In genomic region chr3:14246414-14246813, GRCh38 we compare ENCODE assay signal across 16 cellular contexts.
A peak's percentile ranks its signal among the peaks of the same experiment; 100 is the strongest.
DNase-seq lines count a peak whose midpoint lies in the region; ATAC-seq and TF ChIP-seq lines count a peak whose summit lies in the region.
"Had no signal": no experiment of that assay in that cellular context is flagged by ENCODE, and none has a peak within 500 bp of the region (broad histone marks: within the 10 kb centered on the region; RNA-seq: fewer than 3 reads in every experiment).

No MANE protein-coding gene starts in this region.

- H3K36me3 ChIP-seq in IMR-90 (ENCODE audit: control insufficient read depth, insufficient read depth, low read length) = no peaks in the 10 kb centered on the region
- H3K36me3 ChIP-seq in thyroid gland = no peaks in the 10 kb centered on the region

- H2AK5ac ChIP-seq in IMR-90 (ENCODE audit: low read depth, low read length) = peak overlapping the region; percentile 81

- no peak for TF ChIP-seq POLR2A in IMR-90 (IDR thresholded peaks at IDR 0.05; ENCODE audit: low read depth, low read length)
- TF ChIP-seq POLR2A in thyroid gland (IDR thresholded peaks at IDR 0.05) = no peak

- no peak overlapping the region for H3K9ac ChIP-seq in IMR-90 (ENCODE audit: low read depth, low read length)

- H4K8ac ChIP-seq in IMR-90 (ENCODE audit: low read depth in 2 of 2, low read length in 2 of 2) = peak overlapping the region; percentile 48 to 50; a peak in 2 of 4 replicates

- no peaks in the 10 kb centered on the region for H4K20me1 ChIP-seq in IMR-90 (ENCODE audit: insufficient read depth, low read length)

- H2AFZ ChIP-seq in IMR-90 (replicated peaks; ENCODE audit: low read length, poor library complexity) = no peak overlapping the region

- H2AK9ac ChIP-seq in IMR-90 (replicated peaks; ENCODE audit: low read depth, low read length, poor library complexity) = no peak overlapping the region

- peak overlapping the region; percentile 74 for H3K14ac ChIP-seq in IMR-90 (replicated peaks; ENCODE audit: low read depth, low read length)

- H3K79me1 ChIP-seq in IMR-90 (ENCODE audit: low read depth in 1 of 2, low read length in 2 of 2) = no peaks in the 10 kb centered on the region

- peaks cover 9% of the 10 kb centered on the region; the same call in 1 of the 2 replicates for H3K9me1 ChIP-seq in IMR-90 (ENCODE audit: insufficient read depth, low read length)

- peak overlapping the region; percentile 81; the same call in 1 of the 2 replicates for H3K27ac ChIP-seq in IMR-90 (ENCODE audit: insufficient read depth, low read length)
- peak overlapping the region; percentile 71 to 77 (median 71) for H3K27ac ChIP-seq in thyroid gland

- dilution Hi-C loops in IMR-90 (cut with HindIII; ENCODE audit: low sequenced_read_pairs, unreplicated experiment) = no loop called here

- intact Hi-C loops in IMR-90 (cut with micrococcal nuclease) (no loop called here), thyroid gland (cut with DNase I) (no loop called here)

- H3K56ac ChIP-seq in IMR-90 (ENCODE audit: extremely low read depth, insufficient read depth, low read length) = no peak overlapping the region; the same call in 1 of the 2 replicates

- H3K9me3 ChIP-seq in IMR-90 (ENCODE audit: control insufficient read depth, insufficient read depth, low read length) (no peaks in the 10 kb centered on the region), thyroid gland (no peaks in the 10 kb centered on the region)

- peak overlapping the region; percentile 94; the same call in 2 of the 3 replicates for H2BK15ac ChIP-seq in IMR-90 (ENCODE audit: low read depth, low read length)

- no TSS peak for BruUV-seq in IMR-90 (replicated peaks; lab: Mats Ljungman, UMichigan)

- peak overlapping the region; percentile 70 for H4K91ac ChIP-seq in IMR-90 (ENCODE audit: insufficient read depth, low read depth, low read length)

- H2BK120ac ChIP-seq in IMR-90 (ENCODE audit: low read depth, low read length) = peak overlapping the region; percentile 91

- in situ Hi-C loops in IMR-90 (cut with MboI; ENCODE audit: low sequenced_read_pairs) = no loop called here

- POLR2A ChIA-PET in IMR-90 (lab: Charles Lee; ENCODE audit: unreplicated experiment) = no interaction called here

- H3K4me2 ChIP-seq in IMR-90 (ENCODE audit: low read depth, low read length) = 0 out of 2 replicates have a peak overlapping the region, but pooled peaks have one; percentile 23

- no peak for TF ChIP-seq CTCF in IMR-90 (conservative IDR thresholded peaks at IDR 0.05; ENCODE audit: low read depth, low read length)
- no peak for TF ChIP-seq CTCF in choroid plexus epithelial cell (conservative IDR thresholded peaks at IDR 0.05; ENCODE audit: low read depth, low read length)
- no peak for TF ChIP-seq CTCF in thyroid gland (IDR thresholded peaks at IDR 0.05)

- H2BK5ac ChIP-seq in IMR-90 (ENCODE audit: low read depth, low read length, poor library complexity, severe bottlenecking) = peak overlapping the region; percentile 2

- TF ChIP-seq RAD21 in IMR-90 (IDR thresholded peaks at IDR 0.05; ENCODE audit: low read length) = no peak

- peak overlapping the region; percentile 93 for H3K18ac ChIP-seq in IMR-90 (ENCODE audit: low read depth, low read length)

- H2BK20ac ChIP-seq in IMR-90 (ENCODE audit: low read depth, low read length) = peak overlapping the region; percentile 88

- CTCF ChIA-PET in IMR-90 (lab: Yijun Ruan, JAX) = interaction anchor here (1.1 to 1.9 kb wide), 2 partner anchors 11 to 43 kb away, joined by 3 to 4 read pairs; no protein-coding TSS in a partner anchor

- peak overlapping the region; percentile 84 for H3K4ac ChIP-seq in IMR-90 (ENCODE audit: low read depth, low read length)

- H3K4me3 ChIP-seq in IMR-90 (ENCODE audit: insufficient read depth, low read depth, low read length) (no peak overlapping the region), choroid plexus epithelial cell (ENCODE audit: low read depth, low read length) (no peak overlapping the region), thyroid gland (replicated peaks in 1 of 3) (no peak overlapping the region)

- H3K23ac ChIP-seq in IMR-90 (ENCODE audit: low read depth, low read length) = no peak overlapping the region; the same call in none of the 2 replicates

- H3K27me3 ChIP-seq in IMR-90 (ENCODE audit: control insufficient read depth, insufficient read depth, low read length) (no peaks in the 10 kb centered on the region), thyroid gland (no peaks in the 10 kb centered on the region)

- peak overlapping the region; percentile 86 for H4K5ac ChIP-seq in IMR-90 (ENCODE audit: low read depth, low read length)

- H3K4me1 ChIP-seq in IMR-90 (ENCODE audit: control insufficient read depth, insufficient read depth, low read length) = peaks cover 15% of the 10 kb centered on the region
- peaks cover 38 to 82% of the 10 kb centered on the region in 2 donors for H3K4me1 ChIP-seq in thyroid gland

- WGBS in IMR-90 (ENCODE audit: extremely low coverage in 2 of 2, insufficient read length in 1 of 2), 2 experiments = no CpG with 5 or more reads among the region's 5 CpGs
- 82 to 93% methylated on average over 5 of the region's 5 CpGs for WGBS in thyroid gland, 2 donors

- DNase-seq in IMR-90 = peak; percentile 72
- peak; percentile 57 for DNase-seq in choroid plexus epithelial cell (ENCODE audit: low read depth)
- peak; percentile 56 for DNase-seq in iris pigment epithelial cell (ENCODE audit: low read depth)
- DNase-seq in thyroid gland = no peak
- no peak for DNase-seq in SK-N-DZ (ENCODE audit: low spot score)
- no peak for DNase-seq in activated naive CD4-positive, alpha-beta T cell treated with anti-CD3 and anti-CD28 coated beads, Interleukin-2, amount 50 U/mL, for 16 hours
- DNase-seq: ACHN; C1 segment of cervical spinal cord; Calu3; CD4-positive, alpha-beta T cell; DMS 273 treated with DMSO at 0.1 percent for 48 hours; DMS79; GDM1; HCEC 1CT; HFFc6 had no signal

- ATAC-seq in IMR-90 (ENCODE audit: low read depth) (peak; percentile 59), HG02623 (IDR thresholded peaks at IDR 0.05; ENCODE audit: unreplicated experiment) (no peak)

TF ChIP-seq in IMR-90, 13 proteins besides CTCF, POLR2A, EP300 and RAD21:
- no peak for TF ChIP-seq MAFK (IDR thresholded peaks at IDR 0.05; ENCODE audit: low read depth, low read length)
- TF ChIP-seq BHLHE40 (IDR thresholded peaks at IDR 0.05; ENCODE audit: low read depth, low read length) = no peak
- no peak for TF ChIP-seq FOS (IDR thresholded peaks at IDR 0.05; ENCODE audit: low read depth, low read length)
- no peak for TF ChIP-seq CEBPB (IDR thresholded peaks at IDR 0.05; ENCODE audit: low read depth, low read length)
- peak; percentile 12; the same call in 1 of the 2 replicates for TF ChIP-seq SMC3 (IDR thresholded peaks at IDR 0.05; ENCODE audit: low read depth, low read length)
- no peak for TF ChIP-seq RFX5 (IDR thresholded peaks at IDR 0.05; ENCODE audit: low read depth, low read length)
- TF ChIP-seq NFE2L2 (IDR thresholded peaks at IDR 0.05; ENCODE audit: low read depth, low read length) = no peak
- TF ChIP-seq MAZ (IDR thresholded peaks at IDR 0.05; ENCODE audit: borderline replicate concordance, low read depth, low read length) = no peak
- no peak for TF ChIP-seq USF2 (IDR thresholded peaks at IDR 0.05; ENCODE audit: low read depth, low read length)
- TF ChIP-seq RCOR1 (IDR thresholded peaks at IDR 0.05; ENCODE audit: insufficient replicate concordance, low read length) = peak; percentile 62
- TF ChIP-seq MXI1 (IDR thresholded peaks at IDR 0.05; ENCODE audit: borderline replicate concordance, low read depth, low read length) = no peak
- no peak for TF ChIP-seq CHD1 (IDR thresholded peaks at IDR 0.05; ENCODE audit: low read depth, low read length)
- no peak for TF ChIP-seq ELK1 (IDR thresholded peaks at IDR 0.05; ENCODE audit: borderline replicate concordance, low read depth, low read length)

Comparison
In these comparisons a context has a peak if more than half of its experiments do, and no peak if none do; other contexts are left out.
1. DNase-seq: peak in IMR-90 (single experiment), choroid plexus epithelial cell (single experiment) and iris pigment epithelial cell (single experiment); none in thyroid gland (0 of 2), SK-N-DZ (single experiment) and activated naive CD4-positive, alpha-beta T cell treated with anti-CD3 and anti-CD28 coated beads, Interleukin-2, amount 50 U/mL, for 16 hours (single experiment).